In genomic region chr7:142894112-142894835, GRCh38 we compare ENCODE assay signal across 26 cellular contexts. TPM values are rescaled to one million over a fixed set of nuclear protein-coding genes. Genes with fewer than 3 reads are reported as not detected.
DNase-seq lines count a peak whose midpoint lies in the region; ATAC-seq and TF ChIP-seq lines count a peak whose summit lies in the region.
"Had no signal": no experiment of that assay in that cellular context is flagged by ENCODE, and none has a peak within 500 bp of the region (broad histone marks: within the 10 kb centered on the region; RNA-seq: fewer than 3 reads in every experiment).

No MANE protein-coding gene starts in this region.

- no peak for ATAC-seq in activated CD8-positive, alpha-beta memory T cell treated with anti-CD3 and anti-CD28 coated beads, Interleukin-2, amount 10 ng/mL, durations not matched to agents 7 days and 5 days
- ATAC-seq in stimulated activated effector memory CD8-positive, alpha-beta T cell treated with anti-CD3 and anti-CD28 coated beads, Interleukin-12 subunit alpha, Interleukin-12 subunit beta, amount 100 ng/mL, for 72 hours: peak; percentile 24
- ATAC-seq in lower lobe of right lung: no peak

- H3K9me3 Mint-ChIP-seq in activated CD8-positive, alpha-beta memory T cell treated with anti-CD3 and anti-CD28 coated beads, Interleukin-2, amount 10 ng/mL, durations not matched to agents 7 days and 5 days (ENCODE audit: low read depth): peaks cover 4% of the 10 kb centered on the region
- H3K9me3 Mint-ChIP-seq in stimulated activated effector memory CD8-positive, alpha-beta T cell treated with anti-CD3 and anti-CD28 coated beads, Interleukin-12 subunit alpha, Interleukin-12 subunit beta, amount 100 ng/mL, for 72 hours: no peaks in the 10 kb centered on the region

- intact Hi-C loops in lower lobe of right lung (cut with DNase I): no loop called here

- H3K36me3 ChIP-seq in lower lobe of right lung: no peaks in the 10 kb centered on the region
- H3K36me3 ChIP-seq: SJSA1 had no signal

- peak; percentile 28 for DNase-seq in activated CD8-positive, alpha-beta memory T cell treated with anti-CD3 and anti-CD28 coated beads, Interleukin-2, amount 10 ng/mL, durations not matched to agents 7 days and 5 days
- DNase-seq in activated CD8-positive, alpha-beta memory T cell treated with anti-CD3 and anti-CD28 coated beads, Interleukin-2, amount 50 U/mL, for 4 hours: no peak
- peak; percentile 5 for DNase-seq in HT-29 (ENCODE audit: low spot score)
- peak; percentile 28 for DNase-seq in ecto neural progenitor cell (ENCODE audit: low spot score)
- no peak for DNase-seq in stimulated activated effector memory CD8-positive, alpha-beta T cell treated with anti-CD3 and anti-CD28 coated beads, Interleukin-12 subunit alpha, Interleukin-12 subunit beta, amount 100 ng/mL, for 72 hours (ENCODE audit: low spot score in 2 of 2)
- no peak for DNase-seq in DMS79 treated with DMSO at 0.1 percent for 48 hours (lab: John Stamatoyannopoulos, UW)
- no peak for DNase-seq in lower lobe of right lung
- no peak for DNase-seq in SW 1271 (lab: John Stamatoyannopoulos, UW)
- DNase-seq: Calu3, GM23248, H7, Kasumi-1, NCI-H1092 treated with DMSO at 0.1 percent for 48 hours, NCI-H1436, NCI-H187 treated with DMSO at 0.1 percent for 48 hours, NCI-H2171 treated with DMSO at 0.1 percent for 48 hours, NCI-H345, NCI-H510A treated with DMSO at 0.1 percent for 48 hours, NCI-H774, Right ventricle myocardium superior, RPMI8226 had no signal

- no peak overlapping the region for H3K4me3 ChIP-seq in lower lobe of right lung
- H3K4me3 ChIP-seq: GM23248, SJSA1 had no signal

- no peak overlapping the region for H3K27ac Mint-ChIP-seq in activated CD8-positive, alpha-beta memory T cell treated with anti-CD3 and anti-CD28 coated beads, Interleukin-2, amount 10 ng/mL, durations not matched to agents 7 days and 5 days
- no peak overlapping the region for H3K27ac Mint-ChIP-seq in stimulated activated effector memory CD8-positive, alpha-beta T cell treated with anti-CD3 and anti-CD28 coated beads, Interleukin-12 subunit alpha, Interleukin-12 subunit beta, amount 100 ng/mL, for 72 hours
- H3K27ac Mint-ChIP-seq: B cell had no signal

- H3K9me3 ChIP-seq in lower lobe of right lung: no peaks in the 10 kb centered on the region
- H3K9me3 ChIP-seq: SJSA1 had no signal

- no peaks in the 10 kb centered on the region for H3K36me3 Mint-ChIP-seq in activated CD8-positive, alpha-beta memory T cell treated with anti-CD3 and anti-CD28 coated beads, Interleukin-2, amount 10 ng/mL, durations not matched to agents 7 days and 5 days
- no peaks in the 10 kb centered on the region for H3K36me3 Mint-ChIP-seq in stimulated activated effector memory CD8-positive, alpha-beta T cell treated with anti-CD3 and anti-CD28 coated beads, Interleukin-12 subunit alpha, Interleukin-12 subunit beta, amount 100 ng/mL, for 72 hours

- no peaks in the 10 kb centered on the region for H3K27me3 ChIP-seq in lower lobe of right lung (ENCODE audit: low read depth)

- TF ChIP-seq CTCF in lower lobe of right lung (IDR thresholded peaks at IDR 0.05): no peak

- CTCF ChIA-PET in activated CD8-positive, alpha-beta memory T cell treated with anti-CD3 and anti-CD28 coated beads, Interleukin-2, amount 10 ng/mL, durations not matched to agents 7 days and 5 days (lab: Charles Lee): interaction anchor here (1.0 kb wide), 1 partner anchor 14 kb away, joined by 3 read pairs; no protein-coding TSS in a partner anchor

- H3K27me3 Mint-ChIP-seq in activated CD8-positive, alpha-beta memory T cell treated with anti-CD3 and anti-CD28 coated beads, Interleukin-2, amount 10 ng/mL, durations not matched to agents 7 days and 5 days: peaks cover 5% of the 10 kb centered on the region

- H3K27ac ChIP-seq in lower lobe of right lung: no peak overlapping the region
- H3K27ac ChIP-seq: 22Rv1, GM23248, HL-60, SJSA1 had no signal

- no peaks in the 10 kb centered on the region for H3K4me1 Mint-ChIP-seq in activated CD8-positive, alpha-beta memory T cell treated with anti-CD3 and anti-CD28 coated beads, Interleukin-2, amount 10 ng/mL, durations not matched to agents 7 days and 5 days
- H3K4me1 Mint-ChIP-seq in stimulated activated effector memory CD8-positive, alpha-beta T cell treated with anti-CD3 and anti-CD28 coated beads, Interleukin-12 subunit alpha, Interleukin-12 subunit beta, amount 100 ng/mL, for 72 hours: no peaks in the 10 kb centered on the region
- H3K4me1 Mint-ChIP-seq: B cell had no signal

- H3K4me3 Mint-ChIP-seq in activated CD8-positive, alpha-beta memory T cell treated with anti-CD3 and anti-CD28 coated beads, Interleukin-2, amount 10 ng/mL, durations not matched to agents 7 days and 5 days: no peak overlapping the region
- no peak overlapping the region for H3K4me3 Mint-ChIP-seq in stimulated activated effector memory CD8-positive, alpha-beta T cell treated with anti-CD3 and anti-CD28 coated beads, Interleukin-12 subunit alpha, Interleukin-12 subunit beta, amount 100 ng/mL, for 72 hours
- H3K4me3 Mint-ChIP-seq: B cell had no signal

- H3K4me1 ChIP-seq in lower lobe of right lung: no peaks in the 10 kb centered on the region
- H3K4me1 ChIP-seq: SJSA1 had no signal

RNA-seq across cellular contexts. Expression of gene TRPV6, which starts 8.7 kb away (rescaled TPM):
- total RNA-seq in activated CD8-positive, alpha-beta memory T cell treated with anti-CD3 and anti-CD28 coated beads, Interleukin-2, amount 10 ng/mL, durations not matched to agents 7 days and 5 days: not detected
- 0.55 and 0.56 TPM in 2 replicates for total RNA-seq in HT-29 (2014; rRNA removed; shearing (Covaris generic))
- 0.21 TPM for total RNA-seq in lower lobe of right lung
- total RNA-seq: B cell, GM23248, M059J, Right ventricle myocardium superior, SJSA1 had no signal

RNA-seq across cellular contexts. Expression of gene TRPV5, which starts 39.3 kb away (rescaled TPM):
- total RNA-seq in activated CD8-positive, alpha-beta memory T cell treated with anti-CD3 and anti-CD28 coated beads, Interleukin-2, amount 10 ng/mL, durations not matched to agents 7 days and 5 days: not detected
- total RNA-seq in HT-29 (2014; rRNA removed; shearing (Covaris generic)): 0.18 TPM in 1 of 2 replicates, not detected in the other
- total RNA-seq in lower lobe of right lung: not detected
- total RNA-seq: B cell, Calu3, GM23248, H7, M059J, Right ventricle myocardium superior, SJSA1 had no signal

RNA-seq across cellular contexts. Expression of gene EPHB6, which starts 39.4 kb away (rescaled TPM):
- 1 to 10 TPM; 5.1 to 7.5 TPM for total RNA-seq in activated CD8-positive, alpha-beta memory T cell treated with anti-CD3 and anti-CD28 coated beads, Interleukin-2, amount 10 ng/mL, durations not matched to agents 7 days and 5 days
- total RNA-seq in HT-29 (2014; rRNA removed; shearing (Covaris generic)): 35.9 and 45.9 TPM in 2 replicates
- total RNA-seq in lower lobe of right lung: 12.2 TPM
- total RNA-seq: M059J had no signal

RNA-seq across cellular contexts. Expression of gene LLCFC1, which starts 45.0 kb away (rescaled TPM):
- not detected for total RNA-seq in activated CD8-positive, alpha-beta memory T cell treated with anti-CD3 and anti-CD28 coated beads, Interleukin-2, amount 10 ng/mL, durations not matched to agents 7 days and 5 days
- not detected in 2 replicates for total RNA-seq in HT-29 (2014; rRNA removed; shearing (Covaris generic))
- not detected for total RNA-seq in lower lobe of right lung
- total RNA-seq: B cell, Calu3, GM23248, H7, M059J, Right ventricle myocardium superior, SJSA1 had no signal

Comparison
In these comparisons a context has a peak if more than half of its experiments do, and no peak if none do; other contexts are left out.
1. DNase-seq: peak in activated CD8-positive, alpha-beta memory T cell treated with anti-CD3 and anti-CD28 coated beads, Interleukin-2, amount 10 ng/mL, durations not matched to agents 7 days and 5 days (single experiment), HT-29 (single experiment) and ecto neural progenitor cell (single experiment); none in activated CD8-positive, alpha-beta memory T cell treated with anti-CD3 and anti-CD28 coated beads, Interleukin-2, amount 50 U/mL, for 4 hours (single experiment), stimulated activated effector memory CD8-positive, alpha-beta T cell treated with anti-CD3 and anti-CD28 coated beads, Interleukin-12 subunit alpha, Interleukin-12 subunit beta, amount 100 ng/mL, for 72 hours (0 of 2), DMS79 treated with DMSO at 0.1 percent for 48 hours (single experiment), lower lobe of right lung (single experiment) and SW 1271 (0 of 2).